Comparison of ENCODE assay signal across 8 cellular contexts in the genomic region with DNA sequence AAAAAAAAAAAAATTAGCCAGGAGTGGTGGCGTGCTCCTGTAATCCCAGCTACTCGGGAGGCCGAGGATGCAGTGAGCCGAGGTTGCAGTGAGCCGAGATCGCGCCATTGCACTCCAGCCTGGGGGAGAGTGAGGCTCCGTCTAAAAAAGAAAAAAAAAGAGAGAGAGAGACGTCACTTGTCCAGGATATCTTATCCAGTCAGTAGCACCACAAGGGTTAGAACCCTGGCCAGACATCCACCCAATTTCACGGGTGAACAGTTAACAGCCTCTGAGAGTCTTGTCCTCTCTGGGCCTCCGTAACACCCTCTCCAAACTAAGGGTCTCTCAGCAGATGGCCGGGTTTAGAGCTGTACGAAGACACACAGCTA. TPM values are rescaled to one million over a fixed set of nuclear protein-coding genes. Genes with fewer than 3 reads are reported as not detected.
DNase-seq lines count a peak whose midpoint lies in the region; ATAC-seq and TF ChIP-seq lines count a peak whose summit lies in the region.

No MANE protein-coding gene starts in this region.

- H3K9me3 Mint-ChIP-seq in T-helper 1 cell treated with Interleukin-12 subunit alpha and Interleukin-12 subunit beta and Interleukin-4 antibody, amounts not matched to agents 30 μg/mL and 1 μg/mL, for 36 hours, result no peaks in the 10 kb centered on the region
- no peaks in the 10 kb centered on the region for H3K9me3 Mint-ChIP-seq in activated CD8-positive, alpha-beta T cell treated with anti-CD3 and anti-CD28 coated beads, Interleukin-2, amount 10 ng/mL, durations not matched to agents 7 days and 5 days (ENCODE audit: insufficient read depth)
- no peaks in the 10 kb centered on the region for H3K9me3 Mint-ChIP-seq in immature natural killer cell

- H3K27ac ChIP-seq in suprapubic skin, result peak overlapping the region; percentile 89

- CTCF ChIA-PET in activated CD8-positive, alpha-beta T cell treated with anti-CD3 and anti-CD28 coated beads, Interleukin-2, amount 10 ng/mL, durations not matched to agents 7 days and 5 days (lab: Charles Lee), result interaction anchor here (1.1 to 2.9 kb wide), 5 partner anchors 43 to 300 kb away, joined by 3 to 34 read pairs (median 5); a partner anchor contains a TSS

- H3K27me3 ChIP-seq in suprapubic skin, result no peaks in the 10 kb centered on the region

- H3K4me3 ChIP-seq in suprapubic skin, result peak overlapping the region; percentile 93

- POLR2A ChIA-PET in activated CD8-positive, alpha-beta T cell treated with anti-CD3 and anti-CD28 coated beads, Interleukin-2, amount 10 ng/mL, durations not matched to agents 7 days and 5 days (lab: Charles Lee), result interaction anchor here (0.7 to 1.5 kb wide), 6 partner anchors 10 to 204 kb away, joined by 3 to 9 read pairs (median 4); a partner anchor contains a TSS

- no peak for TF ChIP-seq POLR2A in suprapubic skin (IDR thresholded peaks at IDR 0.05)

- peaks cover 3% of the 10 kb centered on the region for H3K36me3 Mint-ChIP-seq in T-helper 1 cell treated with Interleukin-12 subunit alpha and Interleukin-12 subunit beta and Interleukin-4 antibody, amounts not matched to agents 30 μg/mL and 1 μg/mL, for 36 hours (ENCODE audit: low read depth)
- no peaks in the 10 kb centered on the region for H3K36me3 Mint-ChIP-seq in activated CD8-positive, alpha-beta T cell treated with anti-CD3 and anti-CD28 coated beads, Interleukin-2, amount 10 ng/mL, durations not matched to agents 7 days and 5 days (ENCODE audit: low read depth)
- no peaks in the 10 kb centered on the region for H3K36me3 Mint-ChIP-seq in immature natural killer cell

- H3K27ac Mint-ChIP-seq in T-helper 1 cell treated with Interleukin-12 subunit alpha and Interleukin-12 subunit beta and Interleukin-4 antibody, amounts not matched to agents 30 μg/mL and 1 μg/mL, for 36 hours, result peak overlapping the region; percentile 100
- peak overlapping the region; percentile 98 for H3K27ac Mint-ChIP-seq in activated CD8-positive, alpha-beta T cell treated with anti-CD3 and anti-CD28 coated beads, Interleukin-2, amount 10 ng/mL, durations not matched to agents 7 days and 5 days
- peak overlapping the region; percentile 94 to 99 (median 98) for H3K27ac Mint-ChIP-seq in immature natural killer cell

- TF ChIP-seq CTCF in suprapubic skin (IDR thresholded peaks at IDR 0.05), result no peak

- 33% methylated on average over 13 of the region's 13 CpGs for WGBS in suprapubic skin

- peaks cover 33% of the 10 kb centered on the region for H3K4me1 Mint-ChIP-seq in T-helper 1 cell treated with Interleukin-12 subunit alpha and Interleukin-12 subunit beta and Interleukin-4 antibody, amounts not matched to agents 30 μg/mL and 1 μg/mL, for 36 hours (ENCODE audit: low read depth)
- peaks cover 39% of the 10 kb centered on the region for H3K4me1 Mint-ChIP-seq in activated CD8-positive, alpha-beta T cell treated with anti-CD3 and anti-CD28 coated beads, Interleukin-2, amount 10 ng/mL, durations not matched to agents 7 days and 5 days (ENCODE audit: low read depth)
- peaks cover 46 to 49% of the 10 kb centered on the region in 2 donors for H3K4me1 Mint-ChIP-seq in immature natural killer cell

- DNase-seq in T-helper 1 cell (no peak), immature natural killer cell (no peak), suprapubic skin (ENCODE audit: low spot score in 2 of 2) (no peak), NCI-H2029 treated with DMSO at 0.1 percent for 48 hours (lab: John Stamatoyannopoulos, UW) (no peak), activated gamma-delta T cell (lab: John Stamatoyannopoulos, UW) (no peak), NCI-H2081 (lab: John Stamatoyannopoulos, UW) (no peak)
- DNase-seq in activated CD8-positive, alpha-beta T cell treated with anti-CD3 and anti-CD28 coated beads, Interleukin-2, amount 10 ng/mL, durations not matched to agents 7 days and 5 days, result no peak

- H3K36me3 ChIP-seq in suprapubic skin, result peaks cover 13% of the 10 kb centered on the region

- TF ChIP-seq EP300 in suprapubic skin (IDR thresholded peaks at IDR 0.05), result no peak

- no peaks in the 10 kb centered on the region for H3K27me3 Mint-ChIP-seq in T-helper 1 cell treated with Interleukin-12 subunit alpha and Interleukin-12 subunit beta and Interleukin-4 antibody, amounts not matched to agents 30 μg/mL and 1 μg/mL, for 36 hours (ENCODE audit: low read depth)
- H3K27me3 Mint-ChIP-seq in activated CD8-positive, alpha-beta T cell treated with anti-CD3 and anti-CD28 coated beads, Interleukin-2, amount 10 ng/mL, durations not matched to agents 7 days and 5 days (ENCODE audit: low read depth), result no peaks in the 10 kb centered on the region
- peaks cover 12 to 15% (median 14%) of the 10 kb centered on the region in 3 donors for H3K27me3 Mint-ChIP-seq in immature natural killer cell (ENCODE audit: low read depth in 3 of 3)

- peak overlapping the region; percentile 100 for H3K4me3 Mint-ChIP-seq in T-helper 1 cell treated with Interleukin-12 subunit alpha and Interleukin-12 subunit beta and Interleukin-4 antibody, amounts not matched to agents 30 μg/mL and 1 μg/mL, for 36 hours
- peak overlapping the region; percentile 95 for H3K4me3 Mint-ChIP-seq in activated CD8-positive, alpha-beta T cell treated with anti-CD3 and anti-CD28 coated beads, Interleukin-2, amount 10 ng/mL, durations not matched to agents 7 days and 5 days
- peak overlapping the region; percentile 95 to 99 (median 96) for H3K4me3 Mint-ChIP-seq in immature natural killer cell

- ATAC-seq in activated CD8-positive, alpha-beta T cell treated with anti-CD3 and anti-CD28 coated beads, Interleukin-2, amount 10 ng/mL, durations not matched to agents 7 days and 5 days, result no peak

- H3K4me1 ChIP-seq in suprapubic skin, result peaks cover 54% of the 10 kb centered on the region

- no peaks in the 10 kb centered on the region for H3K9me3 ChIP-seq in suprapubic skin

RNA-seq across cellular contexts. Expression of a gene that starts 0.9 kb away (rescaled TPM):
- 10 to 100 TPM; 65.5 to 67.8 TPM for total RNA-seq in activated CD8-positive, alpha-beta T cell treated with anti-CD3 and anti-CD28 coated beads, Interleukin-2, amount 10 ng/mL, durations not matched to agents 7 days and 5 days
- 10 to 100 TPM; 20.8 to 33.1 (median 21.2) TPM for polyA plus RNA-seq in immature natural killer cell
- 100 to 1,000 TPM in 2 of 4 donors, 10 to 100 TPM in 2; 86.2 to 137 (median 97.5) TPM for total RNA-seq in suprapubic skin

RNA-seq across cellular contexts. Expression of a gene that starts 8.4 kb away (rescaled TPM):
- total RNA-seq in activated CD8-positive, alpha-beta T cell treated with anti-CD3 and anti-CD28 coated beads, Interleukin-2, amount 10 ng/mL, durations not matched to agents 7 days and 5 days, result not detected
- polyA plus RNA-seq in immature natural killer cell, result 1 to 10 TPM in 1 of 3 donors, not detected in 2; 1.4 TPM
- 1 to 10 TPM in 2 of 4 donors, not detected in 2; 2.7 to 9.7 TPM for total RNA-seq in suprapubic skin

RNA-seq across cellular contexts. Expression of a gene that starts 12.2 kb away (rescaled TPM):
- not detected for total RNA-seq in activated CD8-positive, alpha-beta T cell treated with anti-CD3 and anti-CD28 coated beads, Interleukin-2, amount 10 ng/mL, durations not matched to agents 7 days and 5 days
- not detected for polyA plus RNA-seq in immature natural killer cell
- not detected for total RNA-seq in suprapubic skin

RNA-seq across cellular contexts. Expression of a gene that starts 39.9 kb away (rescaled TPM):
- total RNA-seq in activated CD8-positive, alpha-beta T cell treated with anti-CD3 and anti-CD28 coated beads, Interleukin-2, amount 10 ng/mL, durations not matched to agents 7 days and 5 days, result not detected
- polyA plus RNA-seq in immature natural killer cell, result under 1 TPM in 1 of 3 donors, not detected in 2; 0.47 TPM
- total RNA-seq in suprapubic skin, result 10 to 100 TPM; 38.6 to 58.3 (median 47.7) TPM

RNA-seq across cellular contexts. Expression of a gene that starts 47.0 kb away (rescaled TPM):
- total RNA-seq in activated CD8-positive, alpha-beta T cell treated with anti-CD3 and anti-CD28 coated beads, Interleukin-2, amount 10 ng/mL, durations not matched to agents 7 days and 5 days, result 10 to 100 TPM in 1 of 2 experiments, 1 to 10 TPM in 1; 8.7 to 10.2 TPM
- polyA plus RNA-seq in immature natural killer cell, result 10 to 100 TPM in 1 of 3 donors, 1 to 10 TPM in 2; 6.0 to 15.4 (median 7.1) TPM
- total RNA-seq in suprapubic skin, result 10 to 100 TPM in 2 of 4 donors, 1 to 10 TPM in 2; 1.4 to 16.5 (median 10.6) TPM
